26 cellular contexts compared by ENCODE assay signal in genomic region chr6:164178933-164179332, GRCh38.
"Had no signal": no experiment of that assay in that cellular context is flagged by ENCODE, and none has a peak within 500 bp of the region (broad histone marks: within the 10 kb centered on the region; RNA-seq: fewer than 3 reads in every experiment).

No MANE protein-coding gene starts in this region.

- DNase-seq: natural killer cell; nucleus accumbens; pancreas; retina; small intestine; stimulated activated CD4-positive, alpha-beta T cell treated with anti-CD3 and anti-CD28 coated beads, Interleukin-15, amount 100 ng/mL, for 24 hours; stimulated activated CD4-positive, alpha-beta T cell treated with anti-CD3 and anti-CD28 coated beads, Interleukin-2, amount 100 ng/mL, for 24 hours; stimulated activated CD4-positive, alpha-beta T cell treated with anti-CD3 and anti-CD28 coated beads, Interleukin-2, amount 100 ng/mL, for 48 hours; stimulated activated CD4-positive, alpha-beta T cell treated with anti-CD3 and anti-CD28 coated beads, Interleukin-4, amount 100 ng/mL, for 24 hours; stimulated activated naive B cell treated with anti-CD40 and anti-IgM and Interleukin-4, amounts not matched to agents 10 μg/mL and 1 μg/mL and 100 μg/mL, for 72 hours; stimulated activated naive CD4-positive, alpha-beta T cell treated with Interleukin-2 at 50 U/mL for 16 hours; stomach; thyroid gland; trophoblast cell; upper lobe of left lung had no signal

- H3K4me3 ChIP-seq: neural progenitor cell, pancreas, prostate gland, right atrium auricular region, stomach, thoracic aorta, thyroid gland, tibial nerve, upper lobe of left lung, vagina had no signal

- H3K4me2 ChIP-seq: neural progenitor cell had no signal

- H3K4me1 ChIP-seq: neural progenitor cell, pancreas, prostate gland, right atrium auricular region, stomach, thyroid gland, tibial nerve, upper lobe of left lung, vagina had no signal

- H3K27me3 Mint-ChIP-seq: stimulated activated naive B cell treated with anti-CD40 and anti-IgM and Interleukin-4, amounts not matched to agents 10 μg/mL and 1 μg/mL and 100 μg/mL, for 72 hours; stimulated activated naive CD8-positive, alpha-beta T cell treated with anti-CD3 and anti-CD28 coated beads, Interleukin-15, Interleukin-2, amounts not matched to agents 100 ng/mL and 50 ng/mL, for 24 hours had no signal

- ATAC-seq: natural killer cell; pancreas; sciatic nerve; stimulated activated effector memory CD8-positive, alpha-beta T cell treated with anti-CD3 and anti-CD28 coated beads, Interleukin-12 subunit alpha, Interleukin-12 subunit beta, amount 100 ng/mL, for 72 hours; stimulated activated naive B cell treated with anti-CD40 and anti-IgM and Interleukin-4, amounts not matched to agents 10 μg/mL and 1 μg/mL and 100 μg/mL, for 72 hours had no signal

- H3K4me3 Mint-ChIP-seq: natural killer cell; nephron; neural progenitor cell; stimulated activated effector memory CD8-positive, alpha-beta T cell treated with anti-CD3 and anti-CD28 coated beads, Interleukin-12 subunit alpha, Interleukin-12 subunit beta, amount 100 ng/mL, for 72 hours; stimulated activated naive B cell treated with anti-CD40 and anti-IgM and Interleukin-4, amounts not matched to agents 10 μg/mL and 1 μg/mL and 100 μg/mL, for 72 hours; stimulated activated naive CD8-positive, alpha-beta T cell treated with anti-CD3 and anti-CD28 coated beads, Interleukin-15, Interleukin-2, amounts not matched to agents 100 ng/mL and 50 ng/mL, for 24 hours had no signal

- H3K9me3 ChIP-seq: neutrophil, pancreas, prostate gland, right atrium auricular region, stomach, thoracic aorta, thyroid gland, tibial nerve, upper lobe of left lung, vagina had no signal

- H3K36me3 ChIP-seq: neural progenitor cell, neutrophil, pancreas, prostate gland, right atrium auricular region, stomach, thoracic aorta, thyroid gland, tibial nerve, upper lobe of left lung, vagina had no signal

- H3K9ac ChIP-seq: neural progenitor cell had no signal

- H3K27ac ChIP-seq: neural progenitor cell, neutrophil, pancreas, prostate gland, right atrium auricular region, stomach, thoracic aorta, thyroid gland, tibial nerve, upper lobe of left lung, vagina had no signal

- H3K27ac Mint-ChIP-seq: natural killer cell; nephron; neural progenitor cell; stimulated activated effector memory CD8-positive, alpha-beta T cell treated with anti-CD3 and anti-CD28 coated beads, Interleukin-12 subunit alpha, Interleukin-12 subunit beta, amount 100 ng/mL, for 72 hours; stimulated activated naive B cell treated with anti-CD40 and anti-IgM and Interleukin-4, amounts not matched to agents 10 μg/mL and 1 μg/mL and 100 μg/mL, for 72 hours; stimulated activated naive CD8-positive, alpha-beta T cell treated with anti-CD3 and anti-CD28 coated beads, Interleukin-15, Interleukin-2, amounts not matched to agents 100 ng/mL and 50 ng/mL, for 24 hours had no signal

- H2AFZ ChIP-seq: neural progenitor cell had no signal

- H3K36me3 Mint-ChIP-seq: natural killer cell; stimulated activated effector memory CD8-positive, alpha-beta T cell treated with anti-CD3 and anti-CD28 coated beads, Interleukin-12 subunit alpha, Interleukin-12 subunit beta, amount 100 ng/mL, for 72 hours; stimulated activated naive B cell treated with anti-CD40 and anti-IgM and Interleukin-4, amounts not matched to agents 10 μg/mL and 1 μg/mL and 100 μg/mL, for 72 hours had no signal

- H3K27me3 ChIP-seq: neural progenitor cell, neutrophil, pancreas, right atrium auricular region, stomach, thyroid gland, tibial nerve, upper lobe of left lung, vagina had no signal

- H3K4me1 Mint-ChIP-seq: neural progenitor cell; stimulated activated effector memory CD8-positive, alpha-beta T cell treated with anti-CD3 and anti-CD28 coated beads, Interleukin-12 subunit alpha, Interleukin-12 subunit beta, amount 100 ng/mL, for 72 hours; stimulated activated naive B cell treated with anti-CD40 and anti-IgM and Interleukin-4, amounts not matched to agents 10 μg/mL and 1 μg/mL and 100 μg/mL, for 72 hours had no signal
